In the genomic region with DNA sequence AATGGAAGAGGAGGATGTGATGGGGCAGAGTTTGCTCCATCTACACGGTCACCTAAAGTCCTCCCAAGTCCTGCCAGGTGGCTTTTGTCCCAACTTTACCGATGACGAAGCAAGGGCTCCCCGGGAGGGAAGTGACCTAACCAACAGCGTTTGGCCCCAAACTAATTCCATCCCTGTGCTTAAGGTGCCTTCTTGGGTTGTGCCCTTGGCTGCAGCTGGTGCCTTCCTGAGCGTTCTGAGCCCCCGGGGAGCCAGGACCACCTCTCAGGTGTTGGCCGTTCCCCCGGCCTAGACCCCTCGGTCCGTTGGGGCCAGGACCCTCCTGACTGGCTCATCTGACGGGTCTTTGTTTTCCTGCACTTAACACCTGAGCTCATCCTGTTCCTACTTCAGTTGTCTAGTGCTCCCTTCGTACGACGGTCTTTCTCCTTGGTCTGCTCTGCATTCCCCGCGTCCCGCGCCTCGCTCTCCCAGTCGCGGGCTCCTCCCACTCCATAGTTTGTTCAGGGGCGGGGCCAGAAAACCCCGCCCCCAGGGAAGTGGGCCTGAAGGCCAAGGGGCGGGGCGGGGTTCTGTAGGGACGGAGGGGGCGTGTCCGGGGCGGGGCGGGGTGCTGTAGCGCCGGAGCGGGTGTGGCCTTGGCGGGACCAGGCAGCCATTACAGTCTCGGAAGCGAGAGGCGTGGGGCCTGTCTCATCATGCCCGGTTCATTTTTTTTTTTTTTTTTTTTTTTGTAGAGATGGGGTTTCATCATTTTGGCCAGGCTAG, we compare ENCODE assay signal across 8 cellular contexts. TPM values are rescaled to one million over a fixed set of nuclear protein-coding genes. Genes with fewer than 3 reads are reported as not detected.
A peak's percentile ranks its signal among the peaks of the same experiment; 100 is the strongest.
DNase-seq lines count a peak whose midpoint lies in the region; ATAC-seq and TF ChIP-seq lines count a peak whose summit lies in the region.

No MANE protein-coding gene starts in this region.

- POLR2A ChIA-PET in CD8-positive, alpha-beta T cell (lab: Charles Lee): interaction anchor here (1.0 to 4.5 kb wide), 6 partner anchors 22 to 51 kb away, joined by 3 to 26 read pairs (median 6); no protein-coding TSS in a partner anchor

- TF ChIP-seq CTCF in CD8-positive, alpha-beta T cell (IDR thresholded peaks at IDR 0.05): no peak
- TF ChIP-seq CTCF in GM23338 (conservative IDR thresholded peaks at IDR 0.05; ENCODE audit: low read depth in 2 of 2) (no peak), ascending aorta (IDR thresholded peaks at IDR 0.05) (no peak), gastrocnemius medialis (IDR thresholded peaks at IDR 0.05 in 4 of 5, conservative IDR thresholded peaks at IDR 0.05 in 1 of 5) (no peak)

- H3K9me3 ChIP-seq in CD8-positive, alpha-beta T cell (ENCODE audit: low read length): no peaks in the 10 kb centered on the region
- no peaks in the 10 kb centered on the region for H3K9me3 ChIP-seq in ascending aorta
- no peaks in the 10 kb centered on the region for H3K9me3 ChIP-seq in gastrocnemius medialis

- peak overlapping the region; percentile 75 for H3K4me3 Mint-ChIP-seq in CD8-positive, alpha-beta T cell
- H3K4me3 Mint-ChIP-seq in GM23338: peak overlapping the region; percentile 99
- peak overlapping the region; percentile 83 for H3K4me3 Mint-ChIP-seq in T-helper 2 cell treated with Interferon-gamma antibody and Interleukin-4, amounts not matched to agents 5 μg/mL and 100 μg/mL, for 36 hours

- H3K9me3 Mint-ChIP-seq in CD8-positive, alpha-beta T cell: no peaks in the 10 kb centered on the region
- no peaks in the 10 kb centered on the region; the same call in 1 of the 3 replicates for H3K9me3 Mint-ChIP-seq in GM23338
- no peaks in the 10 kb centered on the region for H3K9me3 Mint-ChIP-seq in T-helper 2 cell treated with Interferon-gamma antibody and Interleukin-4, amounts not matched to agents 5 μg/mL and 100 μg/mL, for 36 hours

- CTCF ChIA-PET in CD8-positive, alpha-beta T cell (lab: Charles Lee): interaction anchor here (0.8 to 15.1 kb wide), 10 partner anchors 20 to 72 kb away, joined by 3 to 256 read pairs (median 6); a partner anchor contains a TSS

- peaks cover 34% of the 10 kb centered on the region for H3K79me2 ChIP-seq in GM23338 (replicated peaks; ENCODE audit: insufficient read depth)

- in situ Hi-C loops in gastrocnemius medialis (cut with MboI; ENCODE audit: low sequenced_read_pairs in 4 of 4): no loop called here

- H3K27me3 Mint-ChIP-seq in CD8-positive, alpha-beta T cell (ENCODE audit: low read depth): no peaks in the 10 kb centered on the region
- peaks cover 36% of the 10 kb centered on the region for H3K27me3 Mint-ChIP-seq in GM23338 (ENCODE audit: insufficient read depth, low read depth, poor library complexity)
- no peaks in the 10 kb centered on the region for H3K27me3 Mint-ChIP-seq in T-helper 2 cell treated with Interferon-gamma antibody and Interleukin-4, amounts not matched to agents 5 μg/mL and 100 μg/mL, for 36 hours (ENCODE audit: low read depth)

- intact Hi-C loops in CD8-positive, alpha-beta T cell (cut with DNase I, micrococcal nuclease): loop anchor here (1.0 to 2.0 kb wide), 4 partner anchors 23 to 59 kb away; no protein-coding TSS in a partner anchor
- intact Hi-C loops in ascending aorta (cut with DNase I) (loop anchor here (5.0 kb wide), 1 partner anchor 38 kb away; no protein-coding TSS in a partner anchor), gastrocnemius medialis (cut with DNase I; ENCODE audit: low total_unique reads) (no loop called here)

- H3K36me3 Mint-ChIP-seq in CD8-positive, alpha-beta T cell: no peaks in the 10 kb centered on the region
- H3K36me3 Mint-ChIP-seq in GM23338 (ENCODE audit: low read depth): peaks cover 38% of the 10 kb centered on the region
- no peaks in the 10 kb centered on the region for H3K36me3 Mint-ChIP-seq in T-helper 2 cell treated with Interferon-gamma antibody and Interleukin-4, amounts not matched to agents 5 μg/mL and 100 μg/mL, for 36 hours (ENCODE audit: low read depth)

- TF ChIP-seq POLR2A in gastrocnemius medialis (IDR thresholded peaks at IDR 0.05): no peak

- H3K4me2 ChIP-seq in GM23338: peak overlapping the region; percentile 85

- no peaks in the 10 kb centered on the region for H3K36me3 ChIP-seq in CD8-positive, alpha-beta T cell (ENCODE audit: insufficient read depth, low read length)
- H3K36me3 ChIP-seq in GM23338 (ENCODE audit: insufficient read depth) (no peaks in the 10 kb centered on the region), ascending aorta (no peaks in the 10 kb centered on the region), gastrocnemius medialis (no peaks in the 10 kb centered on the region)

- peaks cover 46% of the 10 kb centered on the region for H3K4me1 Mint-ChIP-seq in CD8-positive, alpha-beta T cell (ENCODE audit: low read depth)
- H3K4me1 Mint-ChIP-seq in GM23338: peaks cover 44% of the 10 kb centered on the region
- peaks cover 45% of the 10 kb centered on the region for H3K4me1 Mint-ChIP-seq in T-helper 2 cell treated with Interferon-gamma antibody and Interleukin-4, amounts not matched to agents 5 μg/mL and 100 μg/mL, for 36 hours (ENCODE audit: low read depth)

- peak overlapping the region; percentile 9 for H3K4me3 ChIP-seq in CD8-positive, alpha-beta T cell (ENCODE audit: low read depth, low read length)
- peak overlapping the region; percentile 89 for H3K4me3 ChIP-seq in GM23338
- H3K4me3 ChIP-seq in ascending aorta: peak overlapping the region; percentile 26 to 38
- peak overlapping the region in 3 of 4 donors; percentile 27 to 54 (median 39) for H3K4me3 ChIP-seq in gastrocnemius medialis

- H2AFZ ChIP-seq in GM23338: no peak overlapping the region

- H3K4me1 ChIP-seq in CD8-positive, alpha-beta T cell (ENCODE audit: insufficient read depth, low read length): peaks cover 38% of the 10 kb centered on the region
- H3K4me1 ChIP-seq in GM23338 (ENCODE audit: insufficient read depth) (peaks cover 48% of the 10 kb centered on the region), ascending aorta (peaks cover 0 to 6% of the 10 kb centered on the region in 2 donors), gastrocnemius medialis (peaks cover 11% of the 10 kb centered on the region in 2 donors)

- H4K20me1 ChIP-seq in GM23338 (replicated peaks; ENCODE audit: insufficient read depth): peaks cover 2% of the 10 kb centered on the region; the same call in 1 of the 2 replicates

- peak; percentile 89 for ATAC-seq in CD8-positive, alpha-beta T cell
- ATAC-seq in GM23338 (peak; percentile 27), gastrocnemius medialis (peak; percentile 79 to 83)

- peak overlapping the region; percentile 82 for H3K27ac Mint-ChIP-seq in CD8-positive, alpha-beta T cell
- H3K27ac Mint-ChIP-seq in GM23338: peak overlapping the region; percentile 99
- peak overlapping the region; percentile 75 for H3K27ac Mint-ChIP-seq in T-helper 2 cell treated with Interferon-gamma antibody and Interleukin-4, amounts not matched to agents 5 μg/mL and 100 μg/mL, for 36 hours

- H3F3A ChIP-seq in GM23338 (replicated peaks; ENCODE audit: low read depth): peaks cover 49% of the 10 kb centered on the region

- H3K27me3 ChIP-seq in CD8-positive, alpha-beta T cell (ENCODE audit: insufficient read depth, low read length): no peaks in the 10 kb centered on the region
- no peaks in the 10 kb centered on the region for H3K27me3 ChIP-seq in GM23338 (ENCODE audit: insufficient read depth)
- no peaks in the 10 kb centered on the region for H3K27me3 ChIP-seq in ascending aorta
- H3K27me3 ChIP-seq in gastrocnemius medialis: no peaks in the 10 kb centered on the region

- H3K27ac ChIP-seq in CD8-positive, alpha-beta T cell (ENCODE audit: low read depth, low read length): no peak overlapping the region
- peak overlapping the region; percentile 99 for H3K27ac ChIP-seq in GM23338 (ENCODE audit: low read depth)
- no peak overlapping the region for H3K27ac ChIP-seq in ascending aorta
- peak overlapping the region in 3 of 4 donors; percentile 7 to 58 (median 9) for H3K27ac ChIP-seq in gastrocnemius medialis

- H3K9me2 ChIP-seq in GM23338 (ENCODE audit: insufficient read depth): no peaks in the 10 kb centered on the region

- DNase-seq in CD8-positive, alpha-beta T cell: peak; percentile 65 to 92 (median 87)
- DNase-seq in GM23338 (ENCODE audit: low spot score): peak; percentile 99
- DNase-seq in NCI-H1105 treated with DMSO at 0.1 percent for 48 hours (lab: John Stamatoyannopoulos, UW): peak; percentile 54
- peak; percentile 90 for DNase-seq in T-helper 2 cell treated with Interferon-gamma antibody and Interleukin-4, amounts not matched to agents 5 μg/mL and 100 μg/mL, for 36 hours (ENCODE audit: low spot score)
- peak; percentile 59 to 93 for DNase-seq in ascending aorta (ENCODE audit: low spot score in 2 of 2)
- DNase-seq in hepatic stellate cell (ENCODE audit: low spot score): peak; percentile 91
- peak; percentile 78 to 86 for DNase-seq in gastrocnemius medialis
- DNase-seq in NCI-H1694 (lab: John Stamatoyannopoulos, UW): no peak

TF ChIP-seq in GM23338, 12 proteins besides CTCF, POLR2A, EP300 and RAD21 (continues in another document):
- TF ChIP-seq CREB1 (CRISPR knock-in tag; IDR thresholded peaks at IDR 0.05; ENCODE audit: low read depth): no peak

RNA-seq across cellular contexts. Expression of a gene that starts 0.8 kb away (rescaled TPM):
- total RNA-seq in CD8-positive, alpha-beta T cell: under 1 TPM in 1 of 2 experiments, not detected in 1; 0.62 TPM
- 434 and 519 TPM in 2 replicates for total RNA-seq in GM23338 (2014; rRNA removed; shearing (Covaris generic))
- polyA plus RNA-seq in GM23338 (2016; fragmentation: Nextera tagmentation; extraction: Ambion mirVana): 217 and 220 TPM in 2 replicates
- total RNA-seq in ascending aorta (not detected), gastrocnemius medialis (not detected)

RNA-seq across cellular contexts. Expression of a gene that starts 12.5 kb away (rescaled TPM):
- not detected for total RNA-seq in CD8-positive, alpha-beta T cell
- 29.1 and 29.9 TPM in 2 replicates for total RNA-seq in GM23338 (2014; rRNA removed; shearing (Covaris generic))
- 15.7 and 16.6 TPM in 2 replicates for polyA plus RNA-seq in GM23338 (2016; fragmentation: Nextera tagmentation; extraction: Ambion mirVana)
- total RNA-seq in ascending aorta: 49.8 TPM
- total RNA-seq in gastrocnemius medialis: 10 to 100 TPM in 1 of 4 donors, 1 to 10 TPM in 3; 4.8 to 10.8 (median 6.1) TPM

RNA-seq across cellular contexts. Expression of a gene that starts 34.5 kb away (rescaled TPM):
- total RNA-seq in CD8-positive, alpha-beta T cell: 100 to 1,000 TPM; 123 to 127 TPM
- total RNA-seq in GM23338 (2014; rRNA removed; shearing (Covaris generic)): 2.3 TPM in 1 of 2 replicates, not detected in the other
- 6.1 and 7.7 TPM in 2 replicates for polyA plus RNA-seq in GM23338 (2016; fragmentation: Nextera tagmentation; extraction: Ambion mirVana)
- 139 TPM for total RNA-seq in ascending aorta
- 10 to 100 TPM; 45.4 to 79.0 (median 54.6) TPM for total RNA-seq in gastrocnemius medialis

RNA-seq across cellular contexts. Expression of a gene that starts 34.9 kb away (rescaled TPM):
- 1 to 10 TPM; 1.8 to 2.2 TPM for total RNA-seq in CD8-positive, alpha-beta T cell
- total RNA-seq in GM23338 (2014; rRNA removed; shearing (Covaris generic)): 10.4 and 10.6 TPM in 2 replicates
- 2.9 and 3.5 TPM in 2 replicates for polyA plus RNA-seq in GM23338 (2016; fragmentation: Nextera tagmentation; extraction: Ambion mirVana)
- total RNA-seq in ascending aorta (25.3 TPM), gastrocnemius medialis (10 to 100 TPM in 3 of 4 donors, 1 to 10 TPM in 1; 8.9 to 18.6 (median 14.5) TPM)

RNA-seq across cellular contexts. Expression of a gene that starts 53.6 kb away (rescaled TPM):
- under 1 TPM; 0.11 to 0.36 TPM for total RNA-seq in CD8-positive, alpha-beta T cell
- total RNA-seq in GM23338 (2014; rRNA removed; shearing (Covaris generic)): 15.9 and 18.8 TPM in 2 replicates
- 6.1 and 7.7 TPM in 2 replicates for polyA plus RNA-seq in GM23338 (2016; fragmentation: Nextera tagmentation; extraction: Ambion mirVana)
- total RNA-seq in ascending aorta (0.21 TPM), gastrocnemius medialis (under 1 TPM in 3 of 4 donors, not detected in 1; 0.15 to 0.75 (median 0.58) TPM)

Comparison
In these comparisons a context has a peak if more than half of its experiments do, and no peak if none do; other contexts are left out.
1. ATAC-seq: peak in every context shown above with its lines; median percentile 89 in CD8-positive, alpha-beta T cell; 81 in gastrocnemius medialis; 27 in GM23338.
2. H3K27ac ChIP-seq: peak in GM23338 (single experiment) and gastrocnemius medialis (3 of 4); none in CD8-positive, alpha-beta T cell (single experiment) and ascending aorta (0 of 2).
3. H3K4me3 ChIP-seq: peak in every context shown above with its lines; median percentile 89 in GM23338; 39 in gastrocnemius medialis; 32 in ascending aorta; 9 in CD8-positive, alpha-beta T cell.
4. RNA of a gene that starts 0.8 kb away (total RNA-seq): 434 to 519 TPM in GM23338; 0.62 TPM in CD8-positive, alpha-beta T cell, not detected in ascending aorta (single experiment) and not detected in gastrocnemius medialis; every median in the first group is over 100 times any median in the second.
5. RNA of a gene that starts 12.5 kb away (total RNA-seq): 49.8 TPM in ascending aorta (single experiment), 29.1 to 29.9 TPM in GM23338 and 4.8 to 10.8 TPM in gastrocnemius medialis; not detected in CD8-positive, alpha-beta T cell; every median in the first group is over 4 times any median in the second.
6. RNA of a gene that starts 34.5 kb away (total RNA-seq): 139 TPM in ascending aorta (single experiment), 123 to 127 TPM in CD8-positive, alpha-beta T cell and 45.4 to 79.0 TPM in gastrocnemius medialis; 2.3 TPM in GM23338; every median in the first group is over 10 times any median in the second.
7. Peak in every context shown above with its lines, with median percentiles within 50 percentile points of each other: H3K27ac Mint-ChIP-seq and H3K4me3 Mint-ChIP-seq.